1 cellular context compared by ENCODE assay signal in genomic region chr6:12228447-12229146, GRCh38.
TF ChIP-seq lines count a peak whose summit lies in the region.

No MANE protein-coding gene starts in this region.

TF ChIP-seq in HepG2, 621 proteins besides CTCF, POLR2A, EP300 and RAD21 (continued from another document and continues in another):
- TF ChIP-seq ZNF574 (CRISPR knock-in tag; IDR thresholded peaks at IDR 0.05) (no peak), ZXDC (CRISPR knock-in tag; IDR thresholded peaks at IDR 0.05) (no peak), NR2C2 (CRISPR knock-in tag; IDR thresholded peaks at IDR 0.05; ENCODE audit: borderline replicate concordance) (no peak), ZNF841 (CRISPR knock-in tag; IDR thresholded peaks at IDR 0.05; ENCODE audit: borderline replicate concordance) (no peak), JUN (CRISPR knock-in tag; IDR thresholded peaks at IDR 0.05) (no peak), CEBPB (IDR thresholded peaks at IDR 0.05; ENCODE audit: borderline replicate concordance, low read depth, low read length) (peak; percentile 28; the same call in 1 of the 2 replicates), LBX2 (CRISPR knock-in tag; IDR thresholded peaks at IDR 0.05; ENCODE audit: borderline replicate concordance) (no peak), FOXO4 (CRISPR knock-in tag; conservative IDR thresholded peaks at IDR 0.05) (no peak), NR3C1 (CRISPR knock-in tag; IDR thresholded peaks at IDR 0.05) (no peak), ATF1 (CRISPR knock-in tag; IDR thresholded peaks at IDR 0.05) (no peak), ZNF609 (CRISPR knock-in tag; IDR thresholded peaks at IDR 0.05; ENCODE audit: borderline replicate concordance) (peak; percentile 16; the same call in 1 of the 2 replicates), ZNF709 (CRISPR knock-in tag; IDR thresholded peaks at IDR 0.05) (no peak), ZBTB49 (CRISPR knock-in tag; IDR thresholded peaks at IDR 0.05; ENCODE audit: borderline replicate concordance) (no peak), MAFK (conservative IDR thresholded peaks at IDR 0.05 in 1 of 2, IDR thresholded peaks at IDR 0.05 in 1 of 2; ENCODE audit: low read length in 2 of 2) (no peak), IRF9 (CRISPR knock-in tag; IDR thresholded peaks at IDR 0.05; ENCODE audit: borderline replicate concordance) (no peak), ZNF879 (CRISPR knock-in tag; IDR thresholded peaks at IDR 0.05) (no peak), NR2F1 (CRISPR knock-in tag; IDR thresholded peaks at IDR 0.05) (no peak), FOXP4 (CRISPR knock-in tag; IDR thresholded peaks at IDR 0.05) (0 out of 2 replicates have a peak, but pooled peaks have one; percentile 10), ZNF512 (CRISPR knock-in tag; IDR thresholded peaks at IDR 0.05) (no peak), ZNF530 (CRISPR knock-in tag; IDR thresholded peaks at IDR 0.05; ENCODE audit: low read depth) (no peak), RCOR2 (CRISPR knock-in tag; IDR thresholded peaks at IDR 0.05) (0 out of 2 replicates have a peak, but pooled peaks have one; percentile 44), WIZ (CRISPR knock-in tag; IDR thresholded peaks at IDR 0.05) (no peak), SOX5 (CRISPR knock-in tag; IDR thresholded peaks at IDR 0.05; ENCODE audit: borderline replicate concordance) (no peak), ZNF703 (CRISPR knock-in tag; IDR thresholded peaks at IDR 0.05; ENCODE audit: borderline replicate concordance) (no peak), CENPT (CRISPR knock-in tag; IDR thresholded peaks at IDR 0.05; ENCODE audit: low read depth) (no peak), JDP2 (CRISPR knock-in tag; IDR thresholded peaks at IDR 0.05; ENCODE audit: borderline replicate concordance) (no peak), ZNF724P (CRISPR knock-in tag; IDR thresholded peaks at IDR 0.05; ENCODE audit: borderline replicate concordance) (no peak), SMAD3 (CRISPR knock-in tag; IDR thresholded peaks at IDR 0.05) (no peak), NFIC (IDR thresholded peaks at IDR 0.05; ENCODE audit: low read length) (no peak), ZNF280D (CRISPR knock-in tag; IDR thresholded peaks at IDR 0.05) (no peak), ASH2L (IDR thresholded peaks at IDR 0.05; ENCODE audit: insufficient read length, low read depth, low read length) (peak; percentile 18), JUNB (CRISPR knock-in tag; IDR thresholded peaks at IDR 0.05; ENCODE audit: borderline replicate concordance) (no peak), SKI (IDR thresholded peaks at IDR 0.05; ENCODE audit: partially characterized antibody) (no peak), POLR2AphosphoS5 (IDR thresholded peaks at IDR 0.05; ENCODE audit: low read depth, low read length) (no peak), ISL2 (CRISPR knock-in tag; IDR thresholded peaks at IDR 0.05) (no peak)
